Comparison of ENCODE assay signal across 17 cellular contexts in genomic region chr12:129186952-129187351, GRCh38.
DNase-seq lines count a peak whose midpoint lies in the region; ATAC-seq, FAIRE-seq and TF ChIP-seq lines count a peak whose summit lies in the region.
"Had no signal": no experiment of that assay in that cellular context is flagged by ENCODE, and none has a peak within 500 bp of the region (broad histone marks: within the 10 kb centered on the region; RNA-seq: fewer than 3 reads in every experiment).

No MANE protein-coding gene starts in this region.

- no TSS peak for BruUV-seq in GM12878 (replicated peaks; lab: Mats Ljungman, UMichigan)

- POLR2A ChIA-PET in GM12878 (lab: Charles Lee) = no interaction called here
- POLR2A ChIA-PET in activated CD4-positive, alpha-beta memory T cell treated with anti-CD3 and anti-CD28 coated beads for 36 hours (lab: Charles Lee) = no interaction called here

- FAIRE-seq in GM12878 (lab: Jason Lieb, UNC) = no peak
- no peak for FAIRE-seq in urothelium cell line (lab: Jason Lieb, UNC)
- FAIRE-seq: GM18507 had no signal

- no peak overlapping the region for H3K27ac ChIP-seq in GM12878 (ENCODE audit: control insufficient read depth, insufficient read depth)
- H3K27ac ChIP-seq: body of pancreas, gastroesophageal sphincter had no signal

- no peaks in the 10 kb centered on the region for H3K36me3 ChIP-seq in GM12878 (ENCODE audit: control insufficient read depth in 2 of 2, insufficient read depth in 2 of 2, low read length in 1 of 2)
- H3K36me3 ChIP-seq: gastroesophageal sphincter, HAP-1 had no signal

- H3K79me2 ChIP-seq in GM12878 (ENCODE audit: control insufficient read depth, insufficient read depth, low read length) = no peaks in the 10 kb centered on the region

- H3K27me3 ChIP-seq in GM12878 (replicated peaks in 1 of 2; ENCODE audit: control insufficient read depth in 2 of 2, insufficient read depth in 2 of 2, low read length in 1 of 2) = no peaks in the 10 kb centered on the region
- H3K27me3 ChIP-seq: body of pancreas had no signal

- H3K4me3 ChIP-seq in GM12878 = no peak overlapping the region
- H3K4me3 ChIP-seq: body of pancreas, gastroesophageal sphincter, HAP-1 had no signal

- 5% methylated on average over 1 of the region's 1 CpG for WGBS in GM12878 (ENCODE audit: insufficient coverage, insufficient replicate concordance, low lambda C conversion rate, missing lambda C conversion rate)

- H3K27me3 Mint-ChIP-seq in activated CD4-positive, alpha-beta memory T cell treated with anti-CD3 and anti-CD28 coated beads for 36 hours = no peaks in the 10 kb centered on the region
- H3K27me3 Mint-ChIP-seq in activated naive CD4-positive, alpha-beta T cell treated with anti-CD3 and anti-CD28 coated beads, Interleukin-2, amount 10 ng/mL, durations not matched to agents 7 days and 5 days = no peaks in the 10 kb centered on the region
- H3K27me3 Mint-ChIP-seq: T-helper 17 cell had no signal

- 0 out of 2 replicates have a peak, but pooled peaks have one; percentile 8 for TF ChIP-seq RAD21 in GM12878 (IDR thresholded peaks at IDR 0.05; ENCODE audit: insufficient read depth, low read depth, low read length)

- H4K20me1 ChIP-seq in GM12878 (ENCODE audit: control insufficient read depth, insufficient read depth) = no peaks in the 10 kb centered on the region

- CTCF ChIA-PET in GM12878 (lab: Yijun Ruan, JAX) = no interaction called here
- CTCF ChIA-PET in activated CD4-positive, alpha-beta memory T cell treated with anti-CD3 and anti-CD28 coated beads for 36 hours (lab: Charles Lee) = no interaction called here
- CTCF ChIA-PET in activated naive CD4-positive, alpha-beta T cell treated with anti-CD3 and anti-CD28 coated beads, Interleukin-2, amount 10 ng/mL, durations not matched to agents 7 days and 5 days (lab: Charles Lee) = no interaction called here

- in situ Hi-C loops in GM12878 (cut with MboI) = no loop called here

- 0 out of 6 replicates have a peak, but pooled peaks of 1 of the 3 experiments have one; percentile 3 for TF ChIP-seq CTCF in GM12878 (IDR thresholded peaks at IDR 0.05 in 2 of 3, conservative IDR thresholded peaks at IDR 0.05 in 1 of 3; ENCODE audit: control insufficient read depth in 2 of 3, extremely low read depth in 1 of 3, insufficient read depth in 1 of 3, low read depth in 3 of 3, low read length in 3 of 3)

- RAD21 ChIA-PET in GM12878 (lab: Charles Lee; ENCODE audit: unreplicated experiment) = no interaction called here

- SMC1A ChIA-PET in GM12878 (lab: Charles Lee; ENCODE audit: uncharacterized antibody, unreplicated experiment) = no interaction called here

- H3K9me3 Mint-ChIP-seq in activated CD4-positive, alpha-beta memory T cell treated with anti-CD3 and anti-CD28 coated beads for 36 hours = peaks cover 5% of the 10 kb centered on the region
- peaks cover 25% of the 10 kb centered on the region for H3K9me3 Mint-ChIP-seq in activated naive CD4-positive, alpha-beta T cell treated with anti-CD3 and anti-CD28 coated beads, Interleukin-2, amount 10 ng/mL, durations not matched to agents 7 days and 5 days
- H3K9me3 Mint-ChIP-seq: stimulated activated effector memory CD8-positive, alpha-beta T cell treated with anti-CD3 and anti-CD28 coated beads, Interleukin-12 subunit alpha, Interleukin-12 subunit beta, amount 100 ng/mL, for 72 hours had no signal

- H3K36me3 Mint-ChIP-seq in activated CD4-positive, alpha-beta memory T cell treated with anti-CD3 and anti-CD28 coated beads for 36 hours = no peaks in the 10 kb centered on the region
- no peaks in the 10 kb centered on the region for H3K36me3 Mint-ChIP-seq in activated naive CD4-positive, alpha-beta T cell treated with anti-CD3 and anti-CD28 coated beads, Interleukin-2, amount 10 ng/mL, durations not matched to agents 7 days and 5 days
- H3K36me3 Mint-ChIP-seq: stimulated activated effector memory CD8-positive, alpha-beta T cell treated with anti-CD3 and anti-CD28 coated beads, Interleukin-12 subunit alpha, Interleukin-12 subunit beta, amount 100 ng/mL, for 72 hours had no signal

- no peaks in the 10 kb centered on the region for H3K4me1 Mint-ChIP-seq in activated CD4-positive, alpha-beta memory T cell treated with anti-CD3 and anti-CD28 coated beads for 36 hours (ENCODE audit: low read depth)
- no peaks in the 10 kb centered on the region for H3K4me1 Mint-ChIP-seq in activated naive CD4-positive, alpha-beta T cell treated with anti-CD3 and anti-CD28 coated beads, Interleukin-2, amount 10 ng/mL, durations not matched to agents 7 days and 5 days
- H3K4me1 Mint-ChIP-seq: T-helper 17 cell had no signal

- H2AFZ ChIP-seq in GM12878 (ENCODE audit: control insufficient read depth, low read depth, low read length) = no peak overlapping the region

- H3K9ac ChIP-seq in GM12878 (ENCODE audit: control insufficient read depth, insufficient read depth, low read length) = no peak overlapping the region

- intact Hi-C loops in GM12878 (cut with micrococcal nuclease; ENCODE audit: unreplicated experiment) = no loop called here
- intact Hi-C loops in activated CD4-positive, alpha-beta memory T cell treated with anti-CD3 and anti-CD28 coated beads for 36 hours (cut with micrococcal nuclease) = no loop called here

- DNase-seq in NCI-H82 (lab: John Stamatoyannopoulos, UW) = peak; percentile 68
- DNase-seq in NCI-H82 treated with DMSO at 0.1 percent for 48 hours (lab: John Stamatoyannopoulos, UW; ENCODE audit: unreplicated experiment) = no peak
- DNase-seq in NCI-H146 treated with DMSO at 0.1 percent for 48 hours (lab: John Stamatoyannopoulos, UW; ENCODE audit: unreplicated experiment) = peak; percentile 1
- no peak for DNase-seq in GM12878 (ENCODE audit: low read depth, low spot score)
- DNase-seq in urothelium cell line (ENCODE audit: low spot score) = peak; percentile 5
- DNase-seq in activated CD4-positive, alpha-beta memory T cell treated with anti-CD3 and anti-CD28 coated beads for 36 hours = no peak
- DNase-seq in activated naive CD4-positive, alpha-beta T cell treated with anti-CD3 and anti-CD28 coated beads, Interleukin-2, amount 10 ng/mL, durations not matched to agents 7 days and 5 days = no peak
- DNase-seq: activated CD4-positive, alpha-beta T cell treated with anti-CD3 and anti-CD28 coated beads, Interleukin-2, amount 50 U/mL, for 4 hours; body of pancreas; islet precursor cell; stimulated activated CD4-positive, alpha-beta T cell treated with anti-CD3 and anti-CD28 coated beads, Interleukin-2, amount 100 ng/mL, for 48 hours; T-helper 17 cell had no signal

- no peak overlapping the region for H3K4me2 ChIP-seq in GM12878 (ENCODE audit: control insufficient read depth, insufficient read depth)

- H3K9me3 ChIP-seq in GM12878 (replicated peaks; ENCODE audit: control insufficient read depth, insufficient read depth, low read length) = no peaks in the 10 kb centered on the region
- H3K9me3 ChIP-seq: HAP-1 had no signal

- no peak for TF ChIP-seq EP300 in GM12878 (IDR thresholded peaks at IDR 0.05; ENCODE audit: borderline replicate concordance in 1 of 2, control insufficient read depth in 1 of 2, low read depth in 2 of 2, low read length in 2 of 2)

- no peak overlapping the region for H3K4me3 Mint-ChIP-seq in activated CD4-positive, alpha-beta memory T cell treated with anti-CD3 and anti-CD28 coated beads for 36 hours
- no peak overlapping the region for H3K4me3 Mint-ChIP-seq in activated naive CD4-positive, alpha-beta T cell treated with anti-CD3 and anti-CD28 coated beads, Interleukin-2, amount 10 ng/mL, durations not matched to agents 7 days and 5 days
- H3K4me3 Mint-ChIP-seq: stimulated activated effector memory CD8-positive, alpha-beta T cell treated with anti-CD3 and anti-CD28 coated beads, Interleukin-12 subunit alpha, Interleukin-12 subunit beta, amount 100 ng/mL, for 72 hours; T-helper 17 cell had no signal

- no peak for ATAC-seq in GM12878
- no peak for ATAC-seq in GM21717 (IDR thresholded peaks at IDR 0.05; ENCODE audit: unreplicated experiment)
- ATAC-seq: body of pancreas; gastroesophageal sphincter; stimulated activated effector memory CD8-positive, alpha-beta T cell treated with anti-CD3 and anti-CD28 coated beads, Interleukin-12 subunit alpha, Interleukin-12 subunit beta, amount 100 ng/mL, for 72 hours; T-helper 17 cell had no signal

- no peak for TF ChIP-seq POLR2A in GM12878 (IDR thresholded peaks at IDR 0.05; ENCODE audit: low read depth, low read length)

- no peak overlapping the region for H3K27ac Mint-ChIP-seq in activated CD4-positive, alpha-beta memory T cell treated with anti-CD3 and anti-CD28 coated beads for 36 hours
- H3K27ac Mint-ChIP-seq in activated naive CD4-positive, alpha-beta T cell treated with anti-CD3 and anti-CD28 coated beads, Interleukin-2, amount 10 ng/mL, durations not matched to agents 7 days and 5 days = no peak overlapping the region
- H3K27ac Mint-ChIP-seq: stimulated activated effector memory CD8-positive, alpha-beta T cell treated with anti-CD3 and anti-CD28 coated beads, Interleukin-12 subunit alpha, Interleukin-12 subunit beta, amount 100 ng/mL, for 72 hours; T-helper 17 cell had no signal

- H3K4me1 ChIP-seq in GM12878 (ENCODE audit: control insufficient read depth, insufficient read depth, low read length) = no peaks in the 10 kb centered on the region
- H3K4me1 ChIP-seq: body of pancreas, gastroesophageal sphincter, HAP-1 had no signal

TF ChIP-seq in GM12878, 131 proteins besides CTCF, POLR2A, EP300 and RAD21:
- TF ChIP-seq CBX5 (IDR thresholded peaks at IDR 0.05; ENCODE audit: low read depth) (no peak), ZNF274 (IDR thresholded peaks at IDR 0.05; ENCODE audit: insufficient read depth, insufficient read length) (no peak)

Comparison
In these comparisons a context has a peak if more than half of its experiments do, and no peak if none do; other contexts are left out.
1. DNase-seq: peak in NCI-H82 (single experiment), NCI-H146 treated with DMSO at 0.1 percent for 48 hours (single experiment) and urothelium cell line (single experiment); none in NCI-H82 treated with DMSO at 0.1 percent for 48 hours (single experiment), GM12878 (single experiment), activated CD4-positive, alpha-beta memory T cell treated with anti-CD3 and anti-CD28 coated beads for 36 hours (single experiment) and activated naive CD4-positive, alpha-beta T cell treated with anti-CD3 and anti-CD28 coated beads, Interleukin-2, amount 10 ng/mL, durations not matched to agents 7 days and 5 days (single experiment).